Comparison of ENCODE assay signal across 5 cellular contexts in the genomic region with DNA sequence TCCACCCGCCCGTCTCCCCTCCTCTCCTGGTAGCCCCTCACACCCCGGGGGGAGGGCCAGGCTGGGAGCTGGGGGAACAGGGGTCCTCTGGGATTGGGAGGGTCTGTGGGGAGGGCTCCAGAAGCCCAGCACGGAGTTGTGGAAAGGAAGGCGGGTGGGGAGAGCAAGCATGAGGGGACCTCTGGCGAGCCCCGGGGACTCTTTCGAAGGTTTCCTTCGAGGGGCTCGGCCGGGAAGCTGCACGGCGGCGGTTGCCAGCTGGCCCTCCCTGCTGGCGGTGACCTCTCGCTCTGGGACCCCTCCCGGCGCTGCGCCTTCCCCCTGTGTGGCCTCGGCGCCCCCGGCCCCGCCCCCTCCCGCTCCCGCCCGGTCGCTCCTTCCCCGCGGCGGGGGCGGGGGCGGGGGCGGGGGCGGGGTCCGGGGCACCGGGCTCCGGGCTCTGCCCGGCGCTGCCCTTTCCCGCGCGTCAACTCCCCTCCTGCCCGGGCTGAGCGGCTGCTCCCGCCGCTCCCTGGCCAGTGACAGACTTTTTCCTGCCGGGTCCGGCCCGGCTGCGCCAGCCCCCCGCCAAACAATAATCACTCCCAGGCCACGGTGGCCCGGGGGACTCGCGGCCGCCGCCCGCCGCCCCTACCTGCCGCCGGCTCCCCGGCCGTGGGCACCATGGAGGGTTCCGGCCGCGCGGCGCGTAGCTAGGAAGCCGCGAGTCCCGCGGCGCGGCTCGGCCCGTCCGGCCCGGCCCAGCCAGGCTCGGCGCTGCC.
DNase-seq lines count a peak whose midpoint lies in the region; ATAC-seq and TF ChIP-seq lines count a peak whose summit lies in the region.

No MANE protein-coding gene starts in this region.

- H3K4me1 ChIP-seq in Loucy (ENCODE audit: insufficient read depth, low read length, poor library complexity, severe bottlenecking): peaks cover 62% of the 10 kb centered on the region

- TF ChIP-seq CTCF in Loucy (conservative IDR thresholded peaks at IDR 0.05; ENCODE audit: low read length) (no peak), fibroblast of mammary gland (conservative IDR thresholded peaks at IDR 0.05; ENCODE audit: control insufficient read depth, insufficient read depth, low read depth, low read length) (no peak)

- peak overlapping the region; percentile 95 for H3K4me2 ChIP-seq in Loucy (ENCODE audit: low read depth, low read length, poor library complexity, severe bottlenecking)

- H3K4me3 ChIP-seq in Loucy (ENCODE audit: low read length, poor library complexity, severe bottlenecking) (peak overlapping the region; percentile 90), fibroblast of mammary gland (ENCODE audit: control insufficient read depth, low read depth, low read length) (peak overlapping the region; percentile 58)

- no peaks in the 10 kb centered on the region for H3K9me2 ChIP-seq in Loucy (replicated peaks; ENCODE audit: low read depth, low read length)

- no peaks in the 10 kb centered on the region for H3K9me3 ChIP-seq in Loucy (ENCODE audit: insufficient read depth, low read depth, low read length)

- peak; percentile 29 for ATAC-seq in stimulated activated memory B cell treated with anti-CD40 and anti-IgM and Interleukin-4, amounts not matched to agents 10 μg/mL and 1 μg/mL and 100 μg/mL, for 72 hours
- no peak for ATAC-seq in HG02623 (IDR thresholded peaks at IDR 0.05; ENCODE audit: unreplicated experiment)

- no peaks in the 10 kb centered on the region for H4K20me1 ChIP-seq in Loucy (ENCODE audit: insufficient read depth, low read length, poor library complexity, severe bottlenecking)

- no peaks in the 10 kb centered on the region for H3K27me3 Mint-ChIP-seq in stimulated activated memory B cell treated with anti-CD40 and anti-IgM and Interleukin-4, amounts not matched to agents 10 μg/mL and 1 μg/mL and 100 μg/mL, for 72 hours

- H3K36me3 Mint-ChIP-seq in stimulated activated memory B cell treated with anti-CD40 and anti-IgM and Interleukin-4, amounts not matched to agents 10 μg/mL and 1 μg/mL and 100 μg/mL, for 72 hours: peaks cover 11% of the 10 kb centered on the region

- peaks cover 64% of the 10 kb centered on the region for H3K4me1 Mint-ChIP-seq in stimulated activated memory B cell treated with anti-CD40 and anti-IgM and Interleukin-4, amounts not matched to agents 10 μg/mL and 1 μg/mL and 100 μg/mL, for 72 hours

- peak overlapping the region; percentile 15; the same call in 1 of the 2 replicates for H2AFZ ChIP-seq in Loucy (ENCODE audit: low read length)

- H3K79me2 ChIP-seq in Loucy (ENCODE audit: insufficient read depth, low read length): peaks cover 4% of the 10 kb centered on the region; the same call in 1 of the 2 replicates

- H3K27ac Mint-ChIP-seq in stimulated activated memory B cell treated with anti-CD40 and anti-IgM and Interleukin-4, amounts not matched to agents 10 μg/mL and 1 μg/mL and 100 μg/mL, for 72 hours: peak overlapping the region; percentile 64

- H3K9me3 Mint-ChIP-seq in stimulated activated memory B cell treated with anti-CD40 and anti-IgM and Interleukin-4, amounts not matched to agents 10 μg/mL and 1 μg/mL and 100 μg/mL, for 72 hours: no peaks in the 10 kb centered on the region

- H3K27me3 ChIP-seq in Loucy (ENCODE audit: insufficient read depth, low read length, poor library complexity, severe bottlenecking): no peaks in the 10 kb centered on the region

- H3K36me3 ChIP-seq in Loucy (ENCODE audit: insufficient read depth, low read length): no peaks in the 10 kb centered on the region

- H3F3A ChIP-seq in Loucy (ENCODE audit: low read depth): no peaks in the 10 kb centered on the region

- peak overlapping the region; percentile 79 for H3K4me3 Mint-ChIP-seq in stimulated activated memory B cell treated with anti-CD40 and anti-IgM and Interleukin-4, amounts not matched to agents 10 μg/mL and 1 μg/mL and 100 μg/mL, for 72 hours

- H3K9ac ChIP-seq in Loucy (ENCODE audit: low read depth, low read length, poor library complexity, severe bottlenecking): peak overlapping the region; percentile 75

- no peak for DNase-seq in fibroblast of mammary gland (ENCODE audit: low read depth)
- no peak for DNase-seq in stimulated activated CD4-positive, alpha-beta T cell treated with anti-CD3 and anti-CD28 coated beads, Interleukin-2, amount 100 ng/mL, for 48 hours
